21 cellular contexts compared by ENCODE assay signal in the genomic region with DNA sequence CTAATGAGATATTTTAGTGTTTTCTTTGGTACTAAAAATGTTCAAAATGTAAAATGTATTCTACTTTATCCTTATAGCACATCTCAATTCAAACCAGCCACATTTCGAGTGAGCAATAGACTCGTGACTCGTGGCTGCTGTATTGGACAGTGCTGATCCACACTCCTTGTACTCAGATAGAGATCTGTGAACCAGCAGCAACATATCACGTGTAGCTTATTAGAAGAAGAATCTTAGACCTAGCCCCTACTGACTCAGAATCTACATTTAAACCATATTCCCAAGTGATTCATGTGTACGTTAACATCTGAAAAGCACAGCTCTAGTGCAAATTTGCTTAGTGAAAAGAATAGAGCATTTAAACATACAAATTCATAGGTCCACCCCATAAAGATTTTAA.
DNase-seq lines count a peak whose midpoint lies in the region; ATAC-seq and TF ChIP-seq lines count a peak whose summit lies in the region.
"Had no signal": no experiment of that assay in that cellular context is flagged by ENCODE, and none has a peak within 500 bp of the region (broad histone marks: within the 10 kb centered on the region; RNA-seq: fewer than 3 reads in every experiment).

No MANE protein-coding gene starts in this region.

- H3K4me1 Mint-ChIP-seq in osteocyte (ENCODE audit: unreplicated experiment) = no peaks in the 10 kb centered on the region
- no peaks in the 10 kb centered on the region for H3K4me1 Mint-ChIP-seq in activated naive CD8-positive, alpha-beta T cell treated with anti-CD3 and anti-CD28 coated beads, Interleukin-2, amount 50 U/mL, for 24 hours
- H3K4me1 Mint-ChIP-seq: naive B cell; stimulated activated naive B cell treated with anti-CD40 and anti-IgM and Interleukin-4, amounts not matched to agents 10 μg/mL and 1 μg/mL and 100 μg/mL, for 72 hours had no signal

- no peak for TF ChIP-seq POLR2A in spleen (IDR thresholded peaks at IDR 0.05)

- peaks cover 20% of the 10 kb centered on the region for H3K36me3 Mint-ChIP-seq in osteocyte (ENCODE audit: unreplicated experiment)
- H3K36me3 Mint-ChIP-seq in activated naive CD8-positive, alpha-beta T cell treated with anti-CD3 and anti-CD28 coated beads, Interleukin-2, amount 50 U/mL, for 24 hours (ENCODE audit: low read depth) = peaks cover 30% of the 10 kb centered on the region

- peaks cover 0 to 37% (median 0%) of the 10 kb centered on the region in 6 donors for H3K36me3 ChIP-seq in spleen
- H3K36me3 ChIP-seq: ovary, thoracic aorta had no signal

- no peaks in the 10 kb centered on the region for H3K4me1 ChIP-seq in spleen

- ATAC-seq in activated naive CD8-positive, alpha-beta T cell treated with anti-CD3 and anti-CD28 coated beads, Interleukin-2, amount 50 U/mL, for 24 hours = no peak
- ATAC-seq in GM18517 (IDR thresholded peaks at IDR 0.05; ENCODE audit: unreplicated experiment) = no peak
- ATAC-seq: CD8-positive, alpha-beta T cell; esophagus mucosa; sciatic nerve; SK-N-SH treated with all-trans-retinoic acid at 6 μM for 48 hours; stimulated activated naive B cell treated with anti-CD40 and anti-IgM and Interleukin-4, amounts not matched to agents 10 μg/mL and 1 μg/mL and 100 μg/mL, for 72 hours had no signal

- no peaks in the 10 kb centered on the region for H3K9me3 ChIP-seq in spleen
- H3K9me3 ChIP-seq: ovary, thoracic aorta had no signal

- H3K27ac Mint-ChIP-seq in osteocyte (ENCODE audit: unreplicated experiment) = no peak overlapping the region
- no peak overlapping the region for H3K27ac Mint-ChIP-seq in activated naive CD8-positive, alpha-beta T cell treated with anti-CD3 and anti-CD28 coated beads, Interleukin-2, amount 50 U/mL, for 24 hours
- H3K27ac Mint-ChIP-seq: CD8-positive, alpha-beta T cell; stimulated activated naive B cell treated with anti-CD40 and anti-IgM and Interleukin-4, amounts not matched to agents 10 μg/mL and 1 μg/mL and 100 μg/mL, for 72 hours had no signal

- in situ Hi-C loops in astrocyte of the spinal cord (cut with HindIII; ENCODE audit: low sequenced_read_pairs) = no loop called here

- DNase-seq in AG10803 (ENCODE audit: low read depth) = peak; percentile 45
- peak; percentile 49 for DNase-seq in HS-5 (ENCODE audit: low read depth)
- DNase-seq in astrocyte of the spinal cord (ENCODE audit: low read depth, low spot score) = peak; percentile 36
- peak; percentile 53 to 59 for DNase-seq in foreskin fibroblast
- no peak for DNase-seq in spleen
- DNase-seq in osteocyte (ENCODE audit: extremely low spot score, unreplicated experiment) = no peak
- DNase-seq in activated naive CD8-positive, alpha-beta T cell treated with anti-CD3 and anti-CD28 coated beads, Interleukin-2, amount 50 U/mL, for 24 hours = no peak
- DNase-seq: activated CD4-positive, alpha-beta T cell treated with anti-CD3 and anti-CD28 coated beads for 1 hour; caudate nucleus; CD8-positive, alpha-beta T cell; kidney; naive B cell; NCI-H1930; ovary; stimulated activated naive B cell treated with anti-CD40 and anti-IgM and Interleukin-4, amounts not matched to agents 10 μg/mL and 1 μg/mL and 100 μg/mL, for 72 hours had no signal

- intact Hi-C loops in spleen (cut with DNase I; ENCODE audit: low total_unique reads) = no loop called here

- H3K4me3 Mint-ChIP-seq in osteocyte (ENCODE audit: unreplicated experiment) = no peak overlapping the region
- no peak overlapping the region for H3K4me3 Mint-ChIP-seq in activated naive CD8-positive, alpha-beta T cell treated with anti-CD3 and anti-CD28 coated beads, Interleukin-2, amount 50 U/mL, for 24 hours
- H3K4me3 Mint-ChIP-seq: CD8-positive, alpha-beta T cell; naive B cell; stimulated activated naive B cell treated with anti-CD40 and anti-IgM and Interleukin-4, amounts not matched to agents 10 μg/mL and 1 μg/mL and 100 μg/mL, for 72 hours had no signal

- H3K4me3 ChIP-seq in AG10803 (ENCODE audit: low read length) = no peak overlapping the region
- no peak overlapping the region for H3K4me3 ChIP-seq in astrocyte of the spinal cord (ENCODE audit: low read depth, low read length)
- H3K4me3 ChIP-seq in foreskin fibroblast (ENCODE audit: low read depth in 1 of 2, low read length in 2 of 2) = no peak overlapping the region
- H3K4me3 ChIP-seq in spleen = no peak overlapping the region
- H3K4me3 ChIP-seq: hepatocyte, ovary, thoracic aorta had no signal

- no peaks in the 10 kb centered on the region for H3K27me3 Mint-ChIP-seq in osteocyte (ENCODE audit: unreplicated experiment)
- no peaks in the 10 kb centered on the region for H3K27me3 Mint-ChIP-seq in activated naive CD8-positive, alpha-beta T cell treated with anti-CD3 and anti-CD28 coated beads, Interleukin-2, amount 50 U/mL, for 24 hours
- H3K27me3 Mint-ChIP-seq: naive B cell; stimulated activated naive B cell treated with anti-CD40 and anti-IgM and Interleukin-4, amounts not matched to agents 10 μg/mL and 1 μg/mL and 100 μg/mL, for 72 hours had no signal

- 89 to 94% (median 90%) methylated on average over 5 of the region's 5 CpGs for WGBS in spleen, 5 donors

- no peaks in the 10 kb centered on the region for H3K9me3 Mint-ChIP-seq in osteocyte (ENCODE audit: unreplicated experiment)
- H3K9me3 Mint-ChIP-seq in activated naive CD8-positive, alpha-beta T cell treated with anti-CD3 and anti-CD28 coated beads, Interleukin-2, amount 50 U/mL, for 24 hours = no peaks in the 10 kb centered on the region
- H3K9me3 Mint-ChIP-seq: CD8-positive, alpha-beta T cell; naive B cell; stimulated activated naive B cell treated with anti-CD40 and anti-IgM and Interleukin-4, amounts not matched to agents 10 μg/mL and 1 μg/mL and 100 μg/mL, for 72 hours had no signal

- no peak overlapping the region for H3K27ac ChIP-seq in spleen
- H3K27ac ChIP-seq: hepatocyte, ovary, thoracic aorta had no signal

- TF ChIP-seq CTCF in AG10803 (conservative IDR thresholded peaks at IDR 0.05; ENCODE audit: low read length) (no peak), astrocyte of the spinal cord (IDR thresholded peaks at IDR 0.05; ENCODE audit: low read depth, low read length) (no peak), foreskin fibroblast (IDR thresholded peaks at IDR 0.05; ENCODE audit: low read depth, low read length) (no peak), spleen (IDR thresholded peaks at IDR 0.05 in 8 of 11, conservative IDR thresholded peaks at IDR 0.05 in 3 of 11) (no peak), osteocyte (IDR thresholded peaks at IDR 0.05) (no peak)

- no peaks in the 10 kb centered on the region for H3K27me3 ChIP-seq in spleen (replicated peaks in 1 of 7)
- H3K27me3 ChIP-seq: hepatocyte, ovary had no signal

Comparison
In these comparisons a context has a peak if more than half of its experiments do, and no peak if none do; other contexts are left out.
1. DNase-seq: peak in AG10803 (single experiment), HS-5 (single experiment), astrocyte of the spinal cord (single experiment) and foreskin fibroblast (2 of 2); none in spleen (single experiment), osteocyte (single experiment) and activated naive CD8-positive, alpha-beta T cell treated with anti-CD3 and anti-CD28 coated beads, Interleukin-2, amount 50 U/mL, for 24 hours (single experiment).